Comparison of ENCODE assay signal across 2 cellular contexts in the genomic region with DNA sequence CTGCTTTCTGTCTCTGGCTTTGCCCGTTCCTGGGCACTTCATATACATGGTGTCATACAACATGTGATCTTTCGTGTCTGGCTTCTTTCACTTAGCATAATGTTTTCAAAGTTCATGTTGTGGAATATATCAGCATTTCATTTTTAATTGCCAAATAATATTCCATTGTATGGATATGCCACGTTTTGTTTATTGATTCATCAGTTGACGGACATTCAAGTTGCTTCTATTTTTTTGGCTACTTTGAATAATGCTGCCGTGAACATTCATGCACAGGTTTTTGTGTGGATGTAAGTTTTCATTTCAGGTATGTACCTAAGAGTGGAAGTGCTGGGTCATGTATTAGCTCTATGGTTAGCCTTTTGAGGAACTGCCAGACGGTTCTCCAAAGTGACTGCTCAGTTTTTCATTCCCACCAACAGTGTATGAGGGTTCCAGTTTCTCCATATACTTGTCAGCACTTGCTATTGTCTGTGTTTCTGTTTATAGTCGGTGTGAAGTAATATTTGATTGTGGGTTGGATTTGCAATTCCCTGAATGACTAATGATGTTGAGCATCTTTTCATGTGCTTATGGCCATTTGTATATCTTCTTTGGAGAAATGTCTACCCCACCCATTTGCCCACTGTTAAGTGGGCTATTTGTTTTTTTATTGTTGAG.
A peak's percentile ranks its signal among the peaks of the same experiment; 100 is the strongest.
TF ChIP-seq lines count a peak whose summit lies in the region.

No MANE protein-coding gene starts in this region.

TF ChIP-seq in HepG2, 621 proteins besides CTCF, POLR2A, EP300 and RAD21:
- TF ChIP-seq ZNF7 (CRISPR knock-in tag; IDR thresholded peaks at IDR 0.05) (0 out of 2 replicates have a peak, but pooled peaks have one; percentile 17), MAFF (IDR thresholded peaks at IDR 0.05; ENCODE audit: low read depth, low read length) (no peak), ZNF501 (CRISPR knock-in tag; IDR thresholded peaks at IDR 0.05) (no peak), YEATS4 (CRISPR knock-in tag; IDR thresholded peaks at IDR 0.05; ENCODE audit: borderline replicate concordance) (no peak), ZNF235 (CRISPR knock-in tag; IDR thresholded peaks at IDR 0.05; ENCODE audit: borderline replicate concordance) (no peak), ZFP1 (CRISPR knock-in tag; IDR thresholded peaks at IDR 0.05) (no peak)
- TF ChIP-seq, protein P1, sequence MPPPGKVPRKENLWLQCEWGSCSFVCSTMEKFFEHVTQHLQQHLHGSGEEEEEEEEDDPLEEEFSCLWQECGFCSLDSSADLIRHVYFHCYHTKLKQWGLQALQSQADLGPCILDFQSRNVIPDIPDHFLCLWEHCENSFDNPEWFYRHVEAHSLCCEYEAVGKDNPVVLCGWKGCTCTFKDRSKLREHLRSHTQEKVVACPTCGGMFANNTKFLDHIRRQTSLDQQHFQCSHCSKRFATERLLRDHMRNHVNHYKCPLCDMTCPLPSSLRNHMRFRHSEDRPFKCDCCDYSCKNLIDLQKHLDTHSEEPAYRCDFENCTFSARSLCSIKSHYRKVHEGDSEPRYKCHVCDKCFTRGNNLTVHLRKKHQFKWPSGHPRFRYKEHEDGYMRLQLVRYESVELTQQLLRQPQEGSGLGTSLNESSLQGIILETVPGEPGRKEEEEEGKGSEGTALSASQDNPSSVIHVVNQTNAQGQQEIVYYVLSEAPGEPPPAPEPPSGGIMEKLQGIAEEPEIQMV (CRISPR knock-in tag; IDR thresholded peaks at IDR 0.05; ENCODE audit: low read depth) = no peak
- TF ChIP-seq, protein P2, sequence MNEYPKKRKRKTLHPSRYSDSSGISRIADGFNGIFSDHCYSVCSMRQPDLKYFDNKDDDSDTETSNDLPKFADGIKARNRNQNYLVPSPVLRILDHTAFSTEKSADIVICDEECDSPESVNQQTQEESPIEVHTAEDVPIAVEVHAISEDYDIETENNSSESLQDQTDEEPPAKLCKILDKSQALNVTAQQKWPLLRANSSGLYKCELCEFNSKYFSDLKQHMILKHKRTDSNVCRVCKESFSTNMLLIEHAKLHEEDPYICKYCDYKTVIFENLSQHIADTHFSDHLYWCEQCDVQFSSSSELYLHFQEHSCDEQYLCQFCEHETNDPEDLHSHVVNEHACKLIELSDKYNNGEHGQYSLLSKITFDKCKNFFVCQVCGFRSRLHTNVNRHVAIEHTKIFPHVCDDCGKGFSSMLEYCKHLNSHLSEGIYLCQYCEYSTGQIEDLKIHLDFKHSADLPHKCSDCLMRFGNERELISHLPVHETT (CRISPR knock-in tag; conservative IDR thresholded peaks at IDR 0.05) = no peak
TF ChIP-seq in HepG2: peak in this region for 1.

TF ChIP-seq in GM12878, 131 proteins besides CTCF, POLR2A, EP300 and RAD21:
- TF ChIP-seq HCFC1 (IDR thresholded peaks at IDR 0.05; ENCODE audit: low read length) = no peak
- 0 out of 4 replicates have a peak, but pooled peaks of 1 of the 2 experiments have one; percentile 31 for TF ChIP-seq IKZF2 (IDR thresholded peaks at IDR 0.05)
- TF ChIP-seq, protein P3, sequence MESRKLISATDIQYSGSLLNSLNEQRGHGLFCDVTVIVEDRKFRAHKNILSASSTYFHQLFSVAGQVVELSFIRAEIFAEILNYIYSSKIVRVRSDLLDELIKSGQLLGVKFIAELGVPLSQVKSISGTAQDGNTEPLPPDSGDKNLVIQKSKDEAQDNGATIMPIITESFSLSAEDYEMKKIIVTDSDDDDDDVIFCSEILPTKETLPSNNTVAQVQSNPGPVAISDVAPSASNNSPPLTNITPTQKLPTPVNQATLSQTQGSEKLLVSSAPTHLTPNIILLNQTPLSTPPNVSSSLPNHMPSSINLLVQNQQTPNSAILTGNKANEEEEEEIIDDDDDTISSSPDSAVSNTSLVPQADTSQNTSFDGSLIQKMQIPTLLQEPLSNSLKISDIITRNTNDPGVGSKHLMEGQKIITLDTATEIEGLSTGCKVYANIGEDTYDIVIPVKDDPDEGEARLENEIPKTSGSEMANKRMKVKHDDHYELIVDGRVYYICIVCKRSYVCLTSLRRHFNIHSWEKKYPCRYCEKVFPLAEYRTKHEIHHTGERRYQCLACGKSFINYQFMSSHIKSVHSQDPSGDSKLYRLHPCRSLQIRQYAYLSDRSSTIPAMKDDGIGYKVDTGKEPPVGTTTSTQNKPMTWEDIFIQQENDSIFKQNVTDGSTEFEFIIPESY (IDR thresholded peaks at IDR 0.05) = no peak
- TF ChIP-seq ZBED1 (IDR thresholded peaks at IDR 0.05; ENCODE audit: borderline replicate concordance) = no peak
- 0 out of 2 replicates have a peak, but pooled peaks have one; percentile 11 for TF ChIP-seq JUNB (IDR thresholded peaks at IDR 0.05)
- TF ChIP-seq RUNX3 (IDR thresholded peaks at IDR 0.05; ENCODE audit: low read length) = peak; percentile 38; the same call in 1 of the 2 replicates
- TF ChIP-seq BCL11A (IDR thresholded peaks at IDR 0.05; ENCODE audit: low read depth, low read length) = no peak
- no peak for TF ChIP-seq CBFB (IDR thresholded peaks at IDR 0.05; ENCODE audit: low read depth)
- no peak for TF ChIP-seq EGR1 (IDR thresholded peaks at IDR 0.05; ENCODE audit: borderline replicate concordance in 1 of 2, low read depth in 2 of 2, low read length in 2 of 2)
- TF ChIP-seq SPI1 (IDR thresholded peaks at IDR 0.05; ENCODE audit: borderline replicate concordance, insufficient read depth, low read depth, low read length) = 0 out of 2 replicates have a peak, but pooled peaks have one; percentile 23
- 0 out of 2 replicates have a peak, but pooled peaks have one; percentile 11 for TF ChIP-seq IKZF1 (conservative IDR thresholded peaks at IDR 0.05)
- no peak for TF ChIP-seq FOXM1 (IDR thresholded peaks at IDR 0.05; ENCODE audit: low read depth, low read length)
TF ChIP-seq in GM12878: peak in this region for 5.
